ENCODE assay signal across 12 cellular contexts in the genomic region with DNA sequence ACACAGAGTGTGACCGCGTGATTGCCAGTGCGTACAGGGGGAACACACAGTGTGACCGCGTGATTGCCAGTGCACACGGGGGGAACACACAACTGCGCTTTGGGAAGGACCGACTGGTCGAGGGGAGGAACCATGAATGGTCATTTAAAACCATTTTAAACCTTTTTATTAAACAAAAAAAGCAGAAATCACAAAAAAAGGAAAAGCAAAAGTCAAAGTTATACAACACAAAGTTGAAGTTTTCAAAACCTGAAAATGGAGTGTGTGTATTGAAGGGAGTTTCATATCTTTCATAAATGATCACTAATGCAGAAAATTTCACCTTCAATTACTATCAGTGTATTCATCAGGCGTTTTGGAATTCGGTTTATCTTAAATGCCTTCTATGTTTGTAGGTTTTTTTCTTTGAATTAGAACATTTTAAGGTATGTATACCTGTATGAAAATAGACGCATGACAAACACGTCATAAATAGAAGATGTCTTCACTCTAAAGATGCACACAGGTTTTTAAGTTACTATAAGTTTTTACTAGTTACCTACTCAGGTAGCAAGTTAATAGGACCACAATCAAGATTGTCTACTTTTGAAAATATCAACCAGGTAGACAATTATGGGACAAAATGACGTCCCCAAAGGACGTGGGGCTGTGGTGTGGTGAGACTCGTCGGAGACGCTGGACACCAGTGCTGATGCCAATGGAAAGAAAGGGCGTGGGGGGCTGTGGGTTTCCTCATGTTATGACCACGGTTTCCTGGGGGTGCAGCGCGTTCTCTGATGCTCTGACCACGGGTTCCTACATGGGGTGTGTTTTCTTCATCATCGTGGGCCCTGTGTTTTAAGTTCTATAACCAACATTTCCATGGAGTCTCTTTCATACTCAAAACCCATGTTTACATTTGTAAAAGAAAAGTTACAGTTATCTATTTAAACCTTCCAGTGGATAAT.
DNase-seq lines count a peak whose midpoint lies in the region; ATAC-seq and TF ChIP-seq lines count a peak whose summit lies in the region.
"Had no signal": no experiment of that assay in that cellular context is flagged by ENCODE, and none has a peak within 500 bp of the region (broad histone marks: within the 10 kb centered on the region; RNA-seq: fewer than 3 reads in every experiment).

No MANE protein-coding gene starts in this region.

- no peak for TF ChIP-seq CTCF in GM20000 (IDR thresholded peaks at IDR 0.05; ENCODE audit: extremely low read depth, missing control alignments)

- no peak for ATAC-seq in GM18502 (IDR thresholded peaks at IDR 0.05; ENCODE audit: poor library complexity, unreplicated experiment)
- ATAC-seq: CD8-positive, alpha-beta T cell had no signal

- CTCF ChIA-PET in activated CD4-positive, alpha-beta memory T cell treated with anti-CD3 and anti-CD28 coated beads for 36 hours (lab: Charles Lee): interaction anchor here (0.6 kb wide), 1 partner anchor 10 kb away, joined by 3 read pairs; no protein-coding TSS in a partner anchor

- peaks cover 6% of the 10 kb centered on the region for H3K4me1 Mint-ChIP-seq in activated CD4-positive, alpha-beta memory T cell treated with anti-CD3 and anti-CD28 coated beads for 36 hours (ENCODE audit: low read depth)

- DNase-seq in stimulated activated CD4-positive, alpha-beta T cell treated with anti-CD3 and anti-CD28 coated beads, Interleukin-4, amount 100 ng/mL, for 24 hours: peak; percentile 14
- DNase-seq in stimulated activated CD4-positive, alpha-beta T cell treated with anti-CD3 and anti-CD28 coated beads, Interleukin-4, amount 100 ng/mL, for 1 hour: no peak
- peak; percentile 46 for DNase-seq in activated CD4-positive, alpha-beta memory T cell treated with anti-CD3 and anti-CD28 coated beads for 36 hours
- DNase-seq in hepatic stellate cell (ENCODE audit: low spot score) (peak; percentile 51), NCI-H345 treated with DMSO at 0.1 percent for 48 hours (lab: John Stamatoyannopoulos, UW; ENCODE audit: unreplicated experiment) (no peak), GM20000 (ENCODE audit: low spot score) (no peak), posterior cingulate gyrus (no peak)
- DNase-seq: activated CD8-positive, alpha-beta memory T cell treated with anti-CD3 and anti-CD28 coated beads, Interleukin-2, amount 50 U/mL, for 48 hours; NCI-H226; SIG-M5 had no signal

- peaks cover 7% of the 10 kb centered on the region for H3K9me3 Mint-ChIP-seq in activated CD4-positive, alpha-beta memory T cell treated with anti-CD3 and anti-CD28 coated beads for 36 hours
- H3K9me3 Mint-ChIP-seq: CD8-positive, alpha-beta T cell had no signal

- H3K27me3 Mint-ChIP-seq in activated CD4-positive, alpha-beta memory T cell treated with anti-CD3 and anti-CD28 coated beads for 36 hours: no peaks in the 10 kb centered on the region

- peaks cover 3% of the 10 kb centered on the region for H3K36me3 Mint-ChIP-seq in activated CD4-positive, alpha-beta memory T cell treated with anti-CD3 and anti-CD28 coated beads for 36 hours
- H3K36me3 Mint-ChIP-seq: CD8-positive, alpha-beta T cell had no signal

- POLR2A ChIA-PET in activated CD4-positive, alpha-beta memory T cell treated with anti-CD3 and anti-CD28 coated beads for 36 hours (lab: Charles Lee): no interaction called here

- intact Hi-C loops in activated CD4-positive, alpha-beta memory T cell treated with anti-CD3 and anti-CD28 coated beads for 36 hours (cut with micrococcal nuclease): no loop called here
- intact Hi-C loops in posterior cingulate gyrus (cut with DNase I): no loop called here

- no peak overlapping the region for H3K27ac Mint-ChIP-seq in activated CD4-positive, alpha-beta memory T cell treated with anti-CD3 and anti-CD28 coated beads for 36 hours
- H3K27ac Mint-ChIP-seq: CD8-positive, alpha-beta T cell had no signal

- no peak overlapping the region for H3K4me3 Mint-ChIP-seq in activated CD4-positive, alpha-beta memory T cell treated with anti-CD3 and anti-CD28 coated beads for 36 hours
- H3K4me3 Mint-ChIP-seq: CD8-positive, alpha-beta T cell had no signal

Comparison
In these comparisons a context has a peak if more than half of its experiments do, and no peak if none do; other contexts are left out.
1. DNase-seq: peak in stimulated activated CD4-positive, alpha-beta T cell treated with anti-CD3 and anti-CD28 coated beads, Interleukin-4, amount 100 ng/mL, for 24 hours (single experiment), activated CD4-positive, alpha-beta memory T cell treated with anti-CD3 and anti-CD28 coated beads for 36 hours (single experiment) and hepatic stellate cell (single experiment); none in stimulated activated CD4-positive, alpha-beta T cell treated with anti-CD3 and anti-CD28 coated beads, Interleukin-4, amount 100 ng/mL, for 1 hour (single experiment), NCI-H345 treated with DMSO at 0.1 percent for 48 hours (single experiment), GM20000 (single experiment) and posterior cingulate gyrus (0 of 10).